In the genomic region with DNA sequence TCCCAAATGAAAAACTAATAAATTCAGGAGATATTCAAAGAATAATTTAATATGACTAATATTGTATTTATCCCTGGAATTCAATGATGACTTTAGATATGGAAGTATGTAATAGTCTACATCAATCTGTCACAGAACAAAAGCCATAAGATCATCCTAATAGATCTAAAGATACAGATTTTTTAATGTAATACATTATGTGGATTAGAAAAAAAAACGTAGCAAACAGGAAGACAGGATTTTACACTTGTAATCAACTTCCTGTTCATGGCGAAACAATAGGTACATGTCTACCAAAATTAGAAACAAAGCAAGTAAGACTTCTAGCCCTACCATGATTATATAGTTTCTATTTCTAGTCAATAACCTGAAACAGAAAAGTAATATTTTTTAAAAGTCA, we compare ENCODE assay signal across 18 cellular contexts.
DNase-seq lines count a peak whose midpoint lies in the region; ATAC-seq, FAIRE-seq and TF ChIP-seq lines count a peak whose summit lies in the region.
"Had no signal": no experiment of that assay in that cellular context is flagged by ENCODE, and none has a peak within 500 bp of the region (broad histone marks: within the 10 kb centered on the region; RNA-seq: fewer than 3 reads in every experiment).

No MANE protein-coding gene starts in this region.

- peaks cover 15% of the 10 kb centered on the region for H3K4me1 ChIP-seq in mammary epithelial cell (ENCODE audit: insufficient read depth, low read length)
- H3K4me1 ChIP-seq in breast epithelium = no peaks in the 10 kb centered on the region
- peaks cover 40% of the 10 kb centered on the region for H3K4me1 ChIP-seq in endothelial cell of umbilical vein (ENCODE audit: control insufficient read depth, extremely low read depth, insufficient read depth, low read length)
- H3K4me1 ChIP-seq: BLaER1 had no signal

- H3K4me2 ChIP-seq in mammary epithelial cell (ENCODE audit: insufficient read depth, low read depth, low read length) (no peak overlapping the region), endothelial cell of umbilical vein (ENCODE audit: insufficient read depth, low read length) (peak overlapping the region; percentile 60)
- H3K4me2 ChIP-seq: BLaER1, GM23338 had no signal

- peaks cover 4% of the 10 kb centered on the region for H3K27me3 Mint-ChIP-seq in mesothelial cell of epicardium (ENCODE audit: low read depth)

- H3K79me2 ChIP-seq in mammary epithelial cell (ENCODE audit: insufficient read depth, low read length) (no peaks in the 10 kb centered on the region), endothelial cell of umbilical vein (ENCODE audit: control insufficient read depth, insufficient read depth, low read length) (no peaks in the 10 kb centered on the region)

- H3K4me1 Mint-ChIP-seq in mesothelial cell of epicardium = peaks cover 4% of the 10 kb centered on the region
- H3K4me1 Mint-ChIP-seq: CD14-positive monocyte had no signal

- TF ChIP-seq CTCF in mammary epithelial cell (conservative IDR thresholded peaks at IDR 0.05 in 1 of 2, IDR thresholded peaks at IDR 0.05 in 1 of 2; ENCODE audit: extremely low read depth in 1 of 2, insufficient read depth in 1 of 2, low read depth in 1 of 2, low read length in 2 of 2) (no peak), breast epithelium (IDR thresholded peaks at IDR 0.05) (no peak), endothelial cell of umbilical vein (IDR thresholded peaks at IDR 0.05; ENCODE audit: extremely low read depth in 1 of 2, insufficient read depth in 1 of 2, low read depth in 1 of 2, low read length in 2 of 2) (no peak), mesothelial cell of epicardium (IDR thresholded peaks at IDR 0.05; ENCODE audit: unreplicated experiment) (no peak)

- no peaks in the 10 kb centered on the region for H3K9me1 ChIP-seq in endothelial cell of umbilical vein (replicated peaks; ENCODE audit: control insufficient read depth, extremely low read depth, insufficient read depth, low read length)

- CTCF ChIA-PET in mammary epithelial cell (lab: Charles Lee; ENCODE audit: low non-redundant PET) = no interaction called here
- CTCF ChIA-PET in endothelial cell of umbilical vein (lab: Charles Lee) = no interaction called here

- no peaks in the 10 kb centered on the region for H3K36me3 Mint-ChIP-seq in mesothelial cell of epicardium
- H3K36me3 Mint-ChIP-seq: CD14-positive monocyte; CD4-positive, alpha-beta memory T cell had no signal

- TF ChIP-seq POLR2A in breast epithelium (IDR thresholded peaks at IDR 0.05) (no peak), endothelial cell of umbilical vein (IDR thresholded peaks at IDR 0.05; ENCODE audit: low read depth, low read length) (no peak)

- H3K4me3 ChIP-seq in mammary epithelial cell (replicated peaks in 1 of 3; ENCODE audit: insufficient read depth in 1 of 3, low read depth in 2 of 3, low read length in 3 of 3) (no peak overlapping the region), breast epithelium (no peak overlapping the region), endothelial cell of umbilical vein (replicated peaks in 1 of 3; ENCODE audit: insufficient read depth in 1 of 3, low read depth in 1 of 3, low read length in 3 of 3) (no peak overlapping the region)
- H3K4me3 ChIP-seq: BLaER1, GM23338 had no signal

- intact Hi-C loops in mammary epithelial cell (cut with micrococcal nuclease) (no loop called here), breast epithelium (cut with DNase I; ENCODE audit: low total_unique reads) (no loop called here), endothelial cell of umbilical vein (cut with micrococcal nuclease) (no loop called here)

- no peaks in the 10 kb centered on the region for H3K36me3 ChIP-seq in mammary epithelial cell (ENCODE audit: insufficient read depth, low read length)
- H3K36me3 ChIP-seq in breast epithelium = no peaks in the 10 kb centered on the region
- H3K36me3 ChIP-seq in endothelial cell of umbilical vein (ENCODE audit: control insufficient read depth in 2 of 2, extremely low read depth in 1 of 2, insufficient read depth in 2 of 2, low read length in 2 of 2) = no peaks in the 10 kb centered on the region
- H3K36me3 ChIP-seq: BLaER1 had no signal

- H3K4me3 Mint-ChIP-seq in mesothelial cell of epicardium = no peak overlapping the region
- H3K4me3 Mint-ChIP-seq: CD14-positive monocyte; CD4-positive, alpha-beta memory T cell; GM23338 had no signal

- in situ Hi-C loops in mammary epithelial cell (cut with MboI; ENCODE audit: low sequenced_read_pairs in 2 of 2) = no loop called here

- H4K20me1 ChIP-seq in mammary epithelial cell (ENCODE audit: insufficient read depth, low read length) (no peaks in the 10 kb centered on the region), endothelial cell of umbilical vein (replicated peaks; ENCODE audit: control insufficient read depth, extremely low read depth, insufficient read depth, low read length) (no peaks in the 10 kb centered on the region)
- H4K20me1 ChIP-seq: BLaER1 had no signal

- peak; percentile 18 for FAIRE-seq in endothelial cell of umbilical vein (lab: Jason Lieb, UNC)
- FAIRE-seq: H54 had no signal

- dilution Hi-C loops in mammary epithelial cell (cut with HindIII; ENCODE audit: low sequenced_read_pairs) = no loop called here
- dilution Hi-C loops in endothelial cell of umbilical vein (cut with MboI; ENCODE audit: extremely low pct_ligation_motif_present, low sequenced_read_pairs) = no loop called here

- ATAC-seq in GM21423 (IDR thresholded peaks at IDR 0.05; ENCODE audit: unreplicated experiment) = no peak
- ATAC-seq: GM23338 had no signal

- H3K27ac Mint-ChIP-seq in mesothelial cell of epicardium = no peak overlapping the region
- H3K27ac Mint-ChIP-seq: CD14-positive monocyte; CD4-positive, alpha-beta memory T cell; GM23338 had no signal

- BruUV-seq in mammary epithelial cell (replicated peaks; lab: Mats Ljungman, UMichigan) (no TSS peak), endothelial cell of umbilical vein (replicated peaks; lab: Mats Ljungman, UMichigan) (no TSS peak)

- peaks cover 23% of the 10 kb centered on the region for H3K9me3 Mint-ChIP-seq in mesothelial cell of epicardium

- no peak overlapping the region for H2AFZ ChIP-seq in mammary epithelial cell (ENCODE audit: low read depth, low read length)
- H2AFZ ChIP-seq in endothelial cell of umbilical vein (ENCODE audit: low read depth, low read length) = no peak overlapping the region
- H2AFZ ChIP-seq: GM23338 had no signal

- H3K9me3 ChIP-seq in mammary epithelial cell (replicated peaks; ENCODE audit: insufficient read depth, low read length) (no peaks in the 10 kb centered on the region), breast epithelium (no peaks in the 10 kb centered on the region), endothelial cell of umbilical vein (replicated peaks; ENCODE audit: control insufficient read depth, insufficient read depth, low read length) (no peaks in the 10 kb centered on the region)

- no peaks in the 10 kb centered on the region for H3K27me3 ChIP-seq in mammary epithelial cell (ENCODE audit: insufficient read depth, low read length)
- no peaks in the 10 kb centered on the region for H3K27me3 ChIP-seq in breast epithelium
- no peaks in the 10 kb centered on the region for H3K27me3 ChIP-seq in endothelial cell of umbilical vein (ENCODE audit: control insufficient read depth in 2 of 2, insufficient read depth in 2 of 2, low read length in 2 of 2)
- H3K27me3 ChIP-seq: BLaER1 had no signal

- no peak overlapping the region for H3K9ac ChIP-seq in mammary epithelial cell (ENCODE audit: insufficient read depth, low read length)
- no peak overlapping the region for H3K9ac ChIP-seq in endothelial cell of umbilical vein (replicated peaks; ENCODE audit: extremely low read depth, insufficient read depth, low read length)
- H3K9ac ChIP-seq: BLaER1 had no signal

- POLR2A ChIA-PET in endothelial cell of umbilical vein (lab: Charles Lee) = no interaction called here

- DNase-seq in mammary epithelial cell = no peak
- DNase-seq in breast epithelium (ENCODE audit: low spot score in 2 of 2) = no peak
- peak; percentile 37 for DNase-seq in endothelial cell of umbilical vein (ENCODE audit: low read depth, low spot score)
- DNase-seq in pulmonary artery endothelial cell (ENCODE audit: low read depth, low spot score) = peak; percentile 10
- no peak for DNase-seq in mesothelial cell of epicardium (ENCODE audit: low spot score in 2 of 2, unreplicated experiment in 2 of 2)
- no peak for DNase-seq in DMS53 treated with DMSO at 0.1 percent for 48 hours (lab: John Stamatoyannopoulos, UW; ENCODE audit: unreplicated experiment)
- DNase-seq: CD4-positive, alpha-beta memory T cell; DMS153; DMS79 treated with DMSO at 0.1 percent for 48 hours; GF-D8; HCEC 1CT had no signal

- WGBS in mammary epithelial cell (ENCODE audit: low coverage, missing lambda C conversion rate) = 69% methylated on average over 2 of the region's 2 CpGs

- peak overlapping the region; percentile 72 for H3K27ac ChIP-seq in mammary epithelial cell (ENCODE audit: insufficient read depth, low read depth, low read length)
- no peak overlapping the region for H3K27ac ChIP-seq in breast epithelium
- peak overlapping the region; percentile 72 for H3K27ac ChIP-seq in endothelial cell of umbilical vein (ENCODE audit: insufficient read depth, low read depth, low read length)
- H3K27ac ChIP-seq: 22Rv1, BLaER1, HL-60 had no signal

TF ChIP-seq in endothelial cell of umbilical vein, 7 proteins besides CTCF, POLR2A, EP300 and RAD21:
- TF ChIP-seq MYC (IDR thresholded peaks at IDR 0.05; ENCODE audit: low read depth, low read length) (no peak), JUN (IDR thresholded peaks at IDR 0.05; ENCODE audit: borderline replicate concordance, insufficient read depth, insufficient read length, low read depth) (peak; percentile 58), FOS (IDR thresholded peaks at IDR 0.05; ENCODE audit: borderline replicate concordance, insufficient read depth, low read length) (peak; percentile 12), GATA2 (IDR thresholded peaks at IDR 0.05; ENCODE audit: insufficient read depth, insufficient read length, low read depth, low read length) (peak; percentile 57), EZH2 (IDR thresholded peaks at IDR 0.05; ENCODE audit: borderline replicate concordance, low read depth, low read length, severe bottlenecking) (no peak), POLR2AphosphoS5 (IDR thresholded peaks at IDR 0.05; ENCODE audit: insufficient read depth, low read depth, low read length) (no peak)
- TF ChIP-seq, protein P1, sequence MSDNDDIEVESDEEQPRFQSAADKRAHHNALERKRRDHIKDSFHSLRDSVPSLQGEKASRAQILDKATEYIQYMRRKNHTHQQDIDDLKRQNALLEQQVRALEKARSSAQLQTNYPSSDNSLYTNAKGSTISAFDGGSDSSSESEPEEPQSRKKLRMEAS (IDR thresholded peaks at IDR 0.05; ENCODE audit: insufficient read depth, insufficient read length) = no peak
TF ChIP-seq in endothelial cell of umbilical vein: peak in this region for 3.

Comparison
In these comparisons a context has a peak if more than half of its experiments do, and no peak if none do; other contexts are left out.
1. H3K27ac ChIP-seq: peak in mammary epithelial cell (single experiment) and endothelial cell of umbilical vein (single experiment); none in breast epithelium (0 of 2).
2. DNase-seq: peak in endothelial cell of umbilical vein (single experiment) and pulmonary artery endothelial cell (single experiment); none in mammary epithelial cell (single experiment), breast epithelium (0 of 2), mesothelial cell of epicardium (0 of 2) and DMS53 treated with DMSO at 0.1 percent for 48 hours (single experiment).